ENCODE assay signal across 23 cellular contexts in genomic region chr2:45957533-45958227, GRCh38.
"Had no signal": no experiment of that assay in that cellular context is flagged by ENCODE, and none has a peak within 500 bp of the region (broad histone marks: within the 10 kb centered on the region; RNA-seq: fewer than 3 reads in every experiment).

No MANE protein-coding gene starts in this region.

- H3K36me3 ChIP-seq: left lung, neutrophil, stomach, thyroid gland had no signal

- H3K9me3 ChIP-seq: left lung, mucosa of descending colon, neutrophil, stomach, thyroid gland had no signal

- H3K4me1 Mint-ChIP-seq: neural crest cell; stimulated activated effector memory CD8-positive, alpha-beta T cell treated with anti-CD3 and anti-CD28 coated beads, Interleukin-12 subunit alpha, Interleukin-12 subunit beta, amount 100 ng/mL, for 72 hours had no signal

- H3K4me3 ChIP-seq: dorsolateral prefrontal cortex, left lung, mucosa of descending colon, smooth muscle cell, stomach, thyroid gland had no signal

- H3K27ac ChIP-seq: dorsolateral prefrontal cortex, left lung, neutrophil, parathyroid adenoma, stomach, thyroid gland had no signal

- H3K4me2 ChIP-seq: smooth muscle cell had no signal

- H3K36me3 Mint-ChIP-seq: mesothelial cell of epicardium; naive B cell; natural killer cell treated with Interleukin-12 subunit alpha and Interleukin-12 subunit beta and Interleukin-15 and Interleukin-18, amount 100 ng/mL, for 72 hours; stimulated activated effector memory CD8-positive, alpha-beta T cell treated with anti-CD3 and anti-CD28 coated beads, Interleukin-12 subunit alpha, Interleukin-12 subunit beta, amount 100 ng/mL, for 72 hours had no signal

- H3K9ac ChIP-seq: parathyroid adenoma had no signal

- H3K27me3 Mint-ChIP-seq: naive B cell; natural killer cell treated with Interleukin-12 subunit alpha and Interleukin-12 subunit beta and Interleukin-15 and Interleukin-18, amount 100 ng/mL, for 72 hours had no signal

- H3K27me3 ChIP-seq: dorsolateral prefrontal cortex, left lung, neutrophil, stomach, thyroid gland had no signal

- H2AFZ ChIP-seq: parathyroid adenoma had no signal

- H3K4me3 Mint-ChIP-seq: mesothelial cell of epicardium; natural killer cell treated with Interleukin-12 subunit alpha and Interleukin-12 subunit beta and Interleukin-15 and Interleukin-18, amount 100 ng/mL, for 72 hours; neural crest cell; stimulated activated effector memory CD8-positive, alpha-beta T cell treated with anti-CD3 and anti-CD28 coated beads, Interleukin-12 subunit alpha, Interleukin-12 subunit beta, amount 100 ng/mL, for 72 hours had no signal

- H3K27ac Mint-ChIP-seq: mesothelial cell of epicardium; natural killer cell treated with Interleukin-12 subunit alpha and Interleukin-12 subunit beta and Interleukin-15 and Interleukin-18, amount 100 ng/mL, for 72 hours; progenitor cell of endocrine pancreas; stimulated activated effector memory CD8-positive, alpha-beta T cell treated with anti-CD3 and anti-CD28 coated beads, Interleukin-12 subunit alpha, Interleukin-12 subunit beta, amount 100 ng/mL, for 72 hours had no signal

- ATAC-seq: left lung; mucosa of descending colon; natural killer cell treated with Interleukin-12 subunit alpha and Interleukin-12 subunit beta and Interleukin-15 and Interleukin-18, amount 100 ng/mL, for 72 hours; sciatic nerve; stimulated activated effector memory CD8-positive, alpha-beta T cell treated with anti-CD3 and anti-CD28 coated beads, Interleukin-12 subunit alpha, Interleukin-12 subunit beta, amount 100 ng/mL, for 72 hours had no signal

- H3K9me3 Mint-ChIP-seq: mesothelial cell of epicardium; naive B cell; natural killer cell treated with Interleukin-12 subunit alpha and Interleukin-12 subunit beta and Interleukin-15 and Interleukin-18, amount 100 ng/mL, for 72 hours; neural crest cell; stimulated activated effector memory CD8-positive, alpha-beta T cell treated with anti-CD3 and anti-CD28 coated beads, Interleukin-12 subunit alpha, Interleukin-12 subunit beta, amount 100 ng/mL, for 72 hours had no signal

- DNase-seq: dorsolateral prefrontal cortex; effector CD4-positive, alpha-beta T cell; kidney; left lung; mesenchymal stem cell; mucosa of descending colon; naive B cell; stimulated activated CD4-positive, alpha-beta T cell treated with anti-CD3 and anti-CD28 coated beads, Interleukin-12 subunit alpha, Interleukin-12 subunit beta, amount 100 ng/mL, for 4 hours; stimulated activated CD4-positive, alpha-beta T cell treated with anti-CD3 and anti-CD28 coated beads, Interleukin-1b, Interleukin-23, amount 100 ng/mL, for 48 hours; stimulated activated CD4-positive, alpha-beta T cell treated with anti-CD3 and anti-CD28 coated beads, Interleukin-4, amount 100 ng/mL, for 24 hours; stimulated activated naive CD4-positive, alpha-beta T cell treated with Interleukin-2 at 50 U/mL for 16 hours; stomach; thyroid gland; trophoblast cell had no signal
